In the genomic region with DNA sequence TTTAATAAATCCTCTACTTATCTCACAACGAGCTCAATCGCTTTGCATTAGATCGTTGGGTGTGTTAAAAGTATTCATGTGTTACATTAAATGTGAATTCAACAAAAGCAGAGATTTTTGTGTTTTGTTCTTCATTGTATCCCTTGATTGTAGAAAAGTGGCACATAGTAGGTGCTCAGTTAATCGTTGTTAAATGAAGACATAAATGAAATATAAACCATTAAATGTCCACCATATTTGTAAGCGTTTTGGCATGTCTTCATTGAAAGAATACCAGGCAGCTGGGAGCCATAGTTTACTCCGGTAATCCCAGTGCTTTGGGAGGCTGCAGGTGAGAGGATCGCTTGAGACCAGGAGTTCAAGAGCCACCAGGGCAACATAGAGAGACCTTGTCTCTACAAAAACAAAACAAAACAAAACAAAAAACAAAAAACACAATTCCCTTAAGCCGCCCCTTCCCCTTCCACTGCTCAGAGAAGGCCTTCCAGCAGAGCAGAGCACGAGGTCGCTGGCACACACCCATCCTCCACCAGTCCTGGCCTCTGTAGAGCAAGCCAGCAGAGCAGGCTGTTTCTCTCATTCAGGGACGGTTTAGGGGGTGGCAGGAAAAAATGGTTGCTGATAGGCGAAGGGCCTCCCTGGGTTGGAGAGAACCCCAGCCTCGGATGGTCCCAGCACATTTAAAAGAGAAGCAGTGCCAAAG, we compare ENCODE assay signal across 8 cellular contexts. TPM values are rescaled to one million over a fixed set of nuclear protein-coding genes. Genes with fewer than 3 reads are reported as not detected.
DNase-seq lines count a peak whose midpoint lies in the region; ATAC-seq and TF ChIP-seq lines count a peak whose summit lies in the region.

No MANE protein-coding gene starts in this region.

- H3K9ac ChIP-seq in DND-41 (ENCODE audit: low read depth, low read length) (peak overlapping the region; percentile 78), HUES64 (ENCODE audit: low read depth, low read length) (peak overlapping the region; percentile 62)

- peak overlapping the region; percentile 92 for H3K4me2 ChIP-seq in DND-41 (ENCODE audit: insufficient read depth, low read length)

- H3K4me1 Mint-ChIP-seq in activated B cell treated with CpG ODN at 0.5 μM for 24 hours = peaks cover 39% of the 10 kb centered on the region
- H3K4me1 Mint-ChIP-seq in progenitor cell of endocrine pancreas (ENCODE audit: low read depth) = peaks cover 8% of the 10 kb centered on the region

- peaks cover 42% of the 10 kb centered on the region for H3K79me2 ChIP-seq in DND-41 (ENCODE audit: insufficient read depth, low read length)

- WGBS in HUES64 = 71% methylated on average over 12 of the region's 13 CpGs

- peak overlapping the region; percentile 85 for H2AFZ ChIP-seq in DND-41 (ENCODE audit: low read depth, low read length)

- intact Hi-C loops in activated B cell treated with CpG ODN at 0.5 μM for 24 hours (cut with micrococcal nuclease) = loop anchor here (1.0 to 2.0 kb wide), 2 partner anchors 8 to 381 kb away; a partner anchor contains a TSS

- no peaks in the 10 kb centered on the region for H3K36me3 Mint-ChIP-seq in activated B cell treated with CpG ODN at 0.5 μM for 24 hours (ENCODE audit: low read depth)
- H3K36me3 Mint-ChIP-seq in progenitor cell of endocrine pancreas (ENCODE audit: insufficient read depth) = no peaks in the 10 kb centered on the region

- H3K27ac Mint-ChIP-seq in activated B cell treated with CpG ODN at 0.5 μM for 24 hours (peak overlapping the region; percentile 85), progenitor cell of endocrine pancreas (peak overlapping the region; percentile 77)

- H3K27me3 ChIP-seq in DND-41 (ENCODE audit: insufficient read depth, low read length, poor library complexity) = no peaks in the 10 kb centered on the region
- no peaks in the 10 kb centered on the region for H3K27me3 ChIP-seq in HUES64 (ENCODE audit: insufficient read depth, low read length)
- no peaks in the 10 kb centered on the region for H3K27me3 ChIP-seq in foreskin keratinocyte

- CTCF ChIA-PET in activated B cell treated with CpG ODN at 0.5 μM for 24 hours (lab: Charles Lee) = interaction anchor here (0.9 to 3.9 kb wide), 26 partner anchors 12 to 229 kb away, joined by 3 to 95 read pairs (median 7); no protein-coding TSS in a partner anchor

- H3K4me3 ChIP-seq in DND-41 (ENCODE audit: low read depth in 1 of 2, low read length in 2 of 2) = peak overlapping the region; percentile 75 to 85; a peak in 3 of 4 replicates
- H3K4me3 ChIP-seq in HUES64 (ENCODE audit: low read length) = peak overlapping the region; percentile 61

- H3K27ac ChIP-seq in DND-41 (ENCODE audit: low read length) = peak overlapping the region; percentile 88
- peak overlapping the region; percentile 23; the same call in 1 of the 2 replicates for H3K27ac ChIP-seq in HUES64 (ENCODE audit: low read depth, low read length)
- peak overlapping the region; percentile 42 for H3K27ac ChIP-seq in foreskin keratinocyte

- H3K9me3 ChIP-seq in DND-41 (ENCODE audit: insufficient read depth, low read length, severe bottlenecking) = no peaks in the 10 kb centered on the region
- H3K9me3 ChIP-seq in HUES64 (ENCODE audit: insufficient read depth, low read depth, low read length) = no peaks in the 10 kb centered on the region

- H3K36me3 ChIP-seq in DND-41 (ENCODE audit: insufficient read depth, low read length) (no peaks in the 10 kb centered on the region), HUES64 (ENCODE audit: insufficient read depth, low read length) (no peaks in the 10 kb centered on the region)

- H3K4me3 Mint-ChIP-seq in activated B cell treated with CpG ODN at 0.5 μM for 24 hours (peak overlapping the region; percentile 91), progenitor cell of endocrine pancreas (ENCODE audit: low read depth) (peak overlapping the region; percentile 66)

- peak; percentile 64 for ATAC-seq in DND-41 (ENCODE audit: insufficient read depth, low read depth)
- peak; percentile 18 for ATAC-seq in GM21367 (IDR thresholded peaks at IDR 0.05; ENCODE audit: unreplicated experiment)
- ATAC-seq in activated B cell treated with CpG ODN at 0.5 μM for 24 hours (ENCODE audit: low read depth) = peak; percentile 39
- ATAC-seq in foreskin keratinocyte = peak; percentile 8

- H4K20me1 ChIP-seq in DND-41 (ENCODE audit: insufficient read depth, low read length) = no peaks in the 10 kb centered on the region

- H3K27me3 Mint-ChIP-seq in activated B cell treated with CpG ODN at 0.5 μM for 24 hours (no peaks in the 10 kb centered on the region), progenitor cell of endocrine pancreas (no peaks in the 10 kb centered on the region)

- TF ChIP-seq CTCF in DND-41 (IDR thresholded peaks at IDR 0.05; ENCODE audit: borderline replicate concordance, extremely low read depth, low read length, poor library complexity, severe bottlenecking) = no peak
- no peak for TF ChIP-seq CTCF in activated B cell treated with CpG ODN at 0.5 μM for 24 hours (IDR thresholded peaks at IDR 0.05)
- TF ChIP-seq CTCF in foreskin keratinocyte (conservative IDR thresholded peaks at IDR 0.05) = no peak
- no peak for TF ChIP-seq CTCF in progenitor cell of endocrine pancreas (IDR thresholded peaks at IDR 0.05; ENCODE audit: unreplicated experiment)

- DNase-seq in DND-41 (peak; percentile 66), activated B cell treated with CpG ODN at 0.5 μM for 24 hours (no peak), foreskin keratinocyte (no peak), progenitor cell of endocrine pancreas (ENCODE audit: low spot score, unreplicated experiment) (no peak), NCI-H774 (lab: John Stamatoyannopoulos, UW) (no peak)
- DNase-seq in stimulated activated CD8-positive, alpha-beta memory T cell treated with anti-CD3 and anti-CD28 coated beads, Interleukin-4, amount 100 ng/mL, for 48 hours = no peak

- H3K9me3 Mint-ChIP-seq in activated B cell treated with CpG ODN at 0.5 μM for 24 hours (no peaks in the 10 kb centered on the region), progenitor cell of endocrine pancreas (ENCODE audit: low read depth) (no peaks in the 10 kb centered on the region)

- H3K4me1 ChIP-seq in DND-41 (ENCODE audit: insufficient read depth, low read length) = peaks cover 54% of the 10 kb centered on the region
- peaks cover 20% of the 10 kb centered on the region for H3K4me1 ChIP-seq in HUES64 (ENCODE audit: insufficient read depth, low read length)
- peaks cover 13% of the 10 kb centered on the region for H3K4me1 ChIP-seq in foreskin keratinocyte

- POLR2A ChIA-PET in activated B cell treated with CpG ODN at 0.5 μM for 24 hours (lab: Charles Lee) = interaction anchor here (0.8 to 2.5 kb wide), 7 partner anchors 10 to 465 kb away, joined by 3 to 25 read pairs (median 7); no protein-coding TSS in a partner anchor

RNA-seq across cellular contexts. Expression of a gene that starts 0.7 kb away (rescaled TPM):
- 24.1 TPM for polyA plus RNA-seq in HUES64 (2013, experiment 1 of 2)
- 24.9 TPM for polyA plus RNA-seq in HUES64 (2013, experiment 2 of 2)
- total RNA-seq in activated B cell treated with CpG ODN at 0.5 μM for 24 hours (65.0 and 67.4 TPM in 2 replicates), foreskin keratinocyte (26.2 and 28.5 TPM in 2 replicates), progenitor cell of endocrine pancreas (67.7 TPM in 2 replicates)
- 3.7 and 4.1 TPM in 2 replicates for polyA plus RNA-seq in foreskin keratinocyte

RNA-seq across cellular contexts. Expression of a gene that starts 1.4 kb away (rescaled TPM):
- 6.0 TPM for polyA plus RNA-seq in HUES64 (2013, experiment 1 of 2)
- 4.3 TPM for polyA plus RNA-seq in HUES64 (2013, experiment 2 of 2)
- not detected in 2 replicates for total RNA-seq in activated B cell treated with CpG ODN at 0.5 μM for 24 hours
- 0.67 and 0.88 TPM in 2 replicates for total RNA-seq in foreskin keratinocyte
- polyA plus RNA-seq in foreskin keratinocyte = 0.48 and 0.50 TPM in 2 replicates
- 1.1 and 1.3 TPM in 2 replicates for total RNA-seq in progenitor cell of endocrine pancreas

Comparison
In these comparisons a context has a peak if more than half of its experiments do, and no peak if none do; other contexts are left out.
1. ATAC-seq: peak in every context shown above with its lines; median percentile 64 in DND-41; 39 in activated B cell treated with CpG ODN at 0.5 μM for 24 hours; 18 in GM21367; 8 in foreskin keratinocyte.
2. H3K27ac ChIP-seq: peak in every context shown above with its lines; median percentile 88 in DND-41; 42 in foreskin keratinocyte; 23 in HUES64.